In genomic region chr4:1222938-1223690, GRCh38 we compare ENCODE assay signal across 30 cellular contexts.
"Had no signal": no experiment of that assay in that cellular context is flagged by ENCODE, and none has a peak within 500 bp of the region (broad histone marks: within the 10 kb centered on the region; RNA-seq: fewer than 3 reads in every experiment).

No MANE protein-coding gene starts in this region.

- H3K36me3 ChIP-seq: ovary had no signal

- H3K4me3 Mint-ChIP-seq: activated CD4-positive, alpha-beta T cell treated with anti-CD3 and anti-CD28 coated beads for 36 hours; activated naive CD4-positive, alpha-beta T cell treated with anti-CD3 and anti-CD28 coated beads for 36 hours; activated naive CD8-positive, alpha-beta T cell treated with anti-CD3 and anti-CD28 coated beads, Interleukin-2, amount 10 ng/mL, durations not matched to agents 7 days and 5 days; activated T-helper 1 cell treated with anti-CD3 and anti-CD28 coated beads, Interleukin-12 subunit alpha, Interleukin-12 subunit beta, Interleukin-2, Interleukin-4 antibody, amounts not matched to agents 30 ng/mL and 10 ng/mL and 1 ng/mL, durations not matched to agents 14 hours and 24 hours and 36 hours; endodermal cell; mesothelial cell of epicardium; naive B cell; nephron progenitor cell had no signal

- H3K27me3 Mint-ChIP-seq: activated CD4-positive, alpha-beta T cell treated with anti-CD3 and anti-CD28 coated beads for 36 hours; activated naive CD8-positive, alpha-beta T cell treated with anti-CD3 and anti-CD28 coated beads, Interleukin-2, amount 10 ng/mL, durations not matched to agents 7 days and 5 days; naive B cell had no signal

- H3K27me3 ChIP-seq: brain microvascular endothelial cell, gastrocnemius medialis, ovary, sigmoid colon, testis, transverse colon had no signal

- H3K9me3 Mint-ChIP-seq: activated naive CD4-positive, alpha-beta T cell treated with anti-CD3 and anti-CD28 coated beads for 36 hours; activated naive CD8-positive, alpha-beta T cell treated with anti-CD3 and anti-CD28 coated beads, Interleukin-2, amount 10 ng/mL, durations not matched to agents 7 days and 5 days; activated T-helper 1 cell treated with anti-CD3 and anti-CD28 coated beads, Interleukin-12 subunit alpha, Interleukin-12 subunit beta, Interleukin-2, Interleukin-4 antibody, amounts not matched to agents 30 ng/mL and 10 ng/mL and 1 ng/mL, durations not matched to agents 14 hours and 24 hours and 36 hours; endodermal cell; mesothelial cell of epicardium; naive B cell; nephron progenitor cell had no signal

- H3K9me3 ChIP-seq: gastrocnemius medialis, ovary, prostate gland, sigmoid colon, testis, transverse colon had no signal

- H3K4me1 ChIP-seq: gastrocnemius medialis, prostate gland, transverse colon had no signal

- H3K4me3 ChIP-seq: gastrocnemius medialis, ovary, prostate gland, sigmoid colon, testis, transverse colon had no signal

- H3K4me1 Mint-ChIP-seq: endodermal cell, mesothelial cell of epicardium had no signal

- H3K27ac ChIP-seq: brain microvascular endothelial cell, gastrocnemius medialis, ovary, prostate gland, sigmoid colon, testis, transverse colon had no signal

- H3K27ac Mint-ChIP-seq: activated CD4-positive, alpha-beta T cell treated with anti-CD3 and anti-CD28 coated beads for 36 hours; activated naive CD4-positive, alpha-beta T cell treated with anti-CD3 and anti-CD28 coated beads for 36 hours; activated naive CD8-positive, alpha-beta T cell treated with anti-CD3 and anti-CD28 coated beads, Interleukin-2, amount 10 ng/mL, durations not matched to agents 7 days and 5 days; activated T-helper 1 cell treated with anti-CD3 and anti-CD28 coated beads, Interleukin-12 subunit alpha, Interleukin-12 subunit beta, Interleukin-2, Interleukin-4 antibody, amounts not matched to agents 30 ng/mL and 10 ng/mL and 1 ng/mL, durations not matched to agents 14 hours and 24 hours and 36 hours; endodermal cell; mesothelial cell of epicardium had no signal

- ATAC-seq: activated CD4-positive, alpha-beta T cell treated with anti-CD3 and anti-CD28 coated beads for 36 hours; gastrocnemius medialis had no signal

- DNase-seq: activated CD4-positive, alpha-beta T cell treated with anti-CD3 and anti-CD28 coated beads for 36 hours; activated CD4-positive, CD25-positive, alpha-beta regulatory T cell; activated CD8-positive, alpha-beta memory T cell treated with anti-CD3 and anti-CD28 coated beads, Interleukin-2, amount 50 U/mL, for 4 hours; activated effector memory CD4-positive, alpha-beta T cell treated with anti-CD3 and anti-CD28 coated beads, Interleukin-2, amount 50 U/mL, for 16 hours; activated naive CD4-positive, alpha-beta T cell treated with anti-CD3 and anti-CD28 coated beads for 36 hours; activated naive CD8-positive, alpha-beta T cell treated with anti-CD3 and anti-CD28 coated beads, Interleukin-2, amount 10 ng/mL, durations not matched to agents 7 days and 5 days; activated T-cell treated with anti-CD3 and anti-CD28 coated beads, Interleukin-2, amount 50 U/mL, for 1 hour; amniotic stem cell; brain microvascular endothelial cell; caudate nucleus; endodermal cell; gastrocnemius medialis; glutamatergic neuron; left cardiac atrium; mammary epithelial cell; naive B cell; nephron progenitor cell; ovary; retina; sigmoid colon; small intestine; stimulated activated CD4-positive, alpha-beta T cell treated with anti-CD3 and anti-CD28 coated beads, Interleukin-4, amount 100 ng/mL, for 4 hours; stimulated activated CD8-positive, alpha-beta memory T cell treated with anti-CD3 and anti-CD28 coated beads, Interleukin-4, amount 100 ng/mL, for 48 hours; stimulated activated naive CD4-positive, alpha-beta T cell; T-helper 1 cell; testis; transverse colon had no signal
